ENCODE assay signal across 24 cellular contexts in genomic region chr4:58093352-58093751, GRCh38.
"Had no signal": no experiment of that assay in that cellular context is flagged by ENCODE, and none has a peak within 500 bp of the region (broad histone marks: within the 10 kb centered on the region; RNA-seq: fewer than 3 reads in every experiment).

No MANE protein-coding gene starts in this region.

- H3K27ac ChIP-seq: breast epithelium, esophagus muscularis mucosa, foreskin keratinocyte, heart right ventricle, left lung, lower lobe of right lung, stomach, thyroid gland, upper lobe of left lung, vagina had no signal

- H3K36me3 ChIP-seq: breast epithelium, esophagus muscularis mucosa, heart right ventricle, left lung, lower lobe of right lung, stomach, thyroid gland, upper lobe of left lung, vagina had no signal

- DNase-seq: activated B cell treated with CpG ODN at 0.5 μM for 24 hours; activated CD8-positive, alpha-beta memory T cell treated with anti-CD3 and anti-CD28 coated beads, Interleukin-2, amount 10 ng/mL, durations not matched to agents 7 days and 5 days; activated CD8-positive, alpha-beta T cell treated with anti-CD3 and anti-CD28 coated beads, Interleukin-2, amount 10 ng/mL, durations not matched to agents 7 days and 5 days; activated naive CD8-positive, alpha-beta T cell treated with anti-CD3 and anti-CD28 coated beads, Interleukin-2, amount 50 U/mL, for 24 hours; activated T-cell treated with anti-CD3 and anti-CD28 coated beads, Interleukin-2, amount 50 U/mL, for 48 hours; amygdala; central memory CD4-positive, alpha-beta T cell; foreskin keratinocyte; heart right ventricle; left lung; lower lobe of right lung; mucosa of descending colon; right cardiac atrium; stimulated activated CD4-positive, alpha-beta T cell treated with anti-CD3 and anti-CD28 coated beads, Interleukin-15, amount 100 ng/mL, for 24 hours; stimulated activated CD4-positive, alpha-beta T cell treated with anti-CD3 and anti-CD28 coated beads, Interleukin-2, amount 100 ng/mL, for 24 hours; stimulated activated naive B cell treated with anti-CD40 and anti-IgM and Interleukin-4, amounts not matched to agents 10 μg/mL and 1 μg/mL and 100 μg/mL, for 72 hours; stomach; T-helper 17 cell; T1000; thyroid gland; upper lobe of left lung had no signal

- H3K9me3 ChIP-seq: breast epithelium, esophagus muscularis mucosa, heart right ventricle, left lung, lower lobe of right lung, mucosa of descending colon, stomach, thyroid gland, upper lobe of left lung, vagina had no signal

- H3K4me1 ChIP-seq: breast epithelium, foreskin keratinocyte, heart right ventricle, left lung, lower lobe of right lung, stomach, thyroid gland, upper lobe of left lung, vagina had no signal

- H3K27me3 ChIP-seq: breast epithelium, esophagus muscularis mucosa, foreskin keratinocyte, heart right ventricle, left lung, stomach, thyroid gland, upper lobe of left lung, vagina had no signal

- H3K4me3 ChIP-seq: breast epithelium, esophagus muscularis mucosa, heart right ventricle, left lung, lower lobe of right lung, mucosa of descending colon, stomach, thyroid gland, upper lobe of left lung, vagina had no signal
